ENCODE assay signal across 26 cellular contexts in the genomic region with DNA sequence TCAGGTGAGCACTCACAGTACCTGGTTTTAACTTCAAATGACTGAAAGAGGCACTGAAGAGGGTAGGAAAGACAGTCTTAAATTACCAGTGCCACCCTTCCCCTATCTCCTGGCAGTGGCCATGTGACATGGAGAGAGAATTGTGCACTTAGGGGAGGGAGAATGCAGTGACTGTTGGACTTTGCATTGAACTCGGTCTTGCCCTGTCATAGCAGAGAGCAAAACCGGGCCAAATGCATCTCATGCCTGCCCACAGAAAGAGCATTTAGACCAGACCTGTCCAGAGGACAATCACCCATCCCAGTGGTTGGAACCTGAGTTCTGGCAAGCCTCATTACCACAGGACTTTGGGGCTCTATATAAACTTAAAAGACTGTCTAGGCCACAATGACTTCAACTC.
"Had no signal": no experiment of that assay in that cellular context is flagged by ENCODE, and none has a peak within 500 bp of the region (broad histone marks: within the 10 kb centered on the region; RNA-seq: fewer than 3 reads in every experiment).

No MANE protein-coding gene starts in this region.

- H3K79me2 ChIP-seq: parathyroid adenoma had no signal

- DNase-seq: naive thymus-derived CD4-positive, alpha-beta T cell; natural killer cell; occipital lobe; ovary; posterior cingulate gyrus; psoas muscle; right cardiac atrium; stimulated activated CD4-positive, alpha-beta T cell treated with anti-CD3 and anti-CD28 coated beads, Interleukin-15, amount 100 ng/mL, for 24 hours; stimulated activated CD4-positive, alpha-beta T cell treated with anti-CD3 and anti-CD28 coated beads, Interleukin-4, amount 100 ng/mL, for 1 hour; stimulated activated CD4-positive, alpha-beta T cell treated with anti-CD3 and anti-CD28 coated beads, Interleukin-4, amount 100 ng/mL, for 4 hours; stimulated activated CD8-positive, alpha-beta memory T cell treated with anti-CD3 and anti-CD28 coated beads, Interleukin-4, amount 100 ng/mL, for 48 hours; stimulated activated naive CD4-positive, alpha-beta T cell; stimulated activated naive CD8-positive, alpha-beta T cell treated with anti-CD3 and anti-CD28 coated beads, Interleukin-15, amount 100 ng/mL, for 72 hours; stimulated activated naive CD8-positive, alpha-beta T cell treated with anti-CD3 and anti-CD28 coated beads, Interleukin-15, Interleukin-2, amounts not matched to agents 100 U/mL and 50 U/mL, for 24 hours; substantia nigra; testis; tibial artery; transverse colon; upper lobe of right lung; uterus had no signal

- ATAC-seq: naive thymus-derived CD4-positive, alpha-beta T cell; natural killer cell; psoas muscle; right cardiac atrium; sciatic nerve; stimulated activated memory B cell treated with anti-CD40 and anti-IgM and Interleukin-4, amounts not matched to agents 10 μg/mL and 1 μg/mL and 100 μg/mL, for 72 hours; stimulated activated naive CD8-positive, alpha-beta T cell treated with anti-CD3 and anti-CD28 coated beads, Interleukin-15, amount 100 ng/mL, for 72 hours; stimulated activated naive CD8-positive, alpha-beta T cell treated with anti-CD3 and anti-CD28 coated beads, Interleukin-15, Interleukin-2, amounts not matched to agents 100 U/mL and 50 U/mL, for 24 hours; upper lobe of right lung had no signal

- H3K4me2 ChIP-seq: neural progenitor cell had no signal

- H3K27ac ChIP-seq: neural progenitor cell, ovary, parathyroid adenoma, psoas muscle, skin epidermis, suprapubic skin, testis, tibial artery, transverse colon, upper lobe of right lung, uterus had no signal

- H3K4me1 ChIP-seq: neural progenitor cell, parathyroid adenoma, psoas muscle, suprapubic skin, testis, tibial artery, transverse colon, upper lobe of right lung, uterus had no signal

- H2AFZ ChIP-seq: neural progenitor cell, parathyroid adenoma had no signal

- H3K27me3 ChIP-seq: neural progenitor cell, ovary, suprapubic skin, testis, tibial artery, transverse colon, upper lobe of right lung, uterus had no signal

- H3K4me3 ChIP-seq: neural progenitor cell, ovary, psoas muscle, skin epidermis, suprapubic skin, testis, tibial artery, transverse colon, upper lobe of right lung, uterus had no signal

- H3K36me3 ChIP-seq: neural progenitor cell, ovary, transverse colon, upper lobe of right lung, uterus had no signal

- H3K9ac ChIP-seq: neural progenitor cell, parathyroid adenoma had no signal

- H3K9me3 ChIP-seq: ovary, psoas muscle, testis, tibial artery, transverse colon, upper lobe of right lung, uterus had no signal
